In the genomic region with DNA sequence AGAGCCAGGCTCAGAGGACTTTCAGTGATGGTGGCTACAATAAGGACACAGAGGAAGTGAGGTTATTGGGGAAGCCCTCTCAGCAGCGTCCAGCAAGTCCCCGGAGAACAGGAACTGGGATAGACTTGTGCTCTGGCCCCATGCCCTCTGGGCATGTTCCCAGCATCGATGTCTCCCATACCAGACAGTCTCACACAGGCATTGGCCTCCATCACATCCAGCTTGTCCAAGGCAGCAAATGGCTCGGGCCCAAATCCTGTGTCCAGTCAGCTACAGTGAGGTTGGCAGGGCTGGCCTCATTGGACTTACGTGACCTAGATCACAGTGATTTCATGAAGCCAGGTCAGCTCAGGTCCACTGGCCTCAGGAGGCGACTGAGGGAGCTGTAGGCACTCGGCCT, we compare ENCODE assay signal across 25 cellular contexts. TPM values are rescaled to one million over a fixed set of nuclear protein-coding genes. Genes with fewer than 3 reads are reported as not detected.
DNase-seq lines count a peak whose midpoint lies in the region; ATAC-seq and TF ChIP-seq lines count a peak whose summit lies in the region.
"Had no signal": no experiment of that assay in that cellular context is flagged by ENCODE, and none has a peak within 500 bp of the region (broad histone marks: within the 10 kb centered on the region; RNA-seq: fewer than 3 reads in every experiment).

No MANE protein-coding gene starts in this region.

- peak; percentile 81 for ATAC-seq in Right ventricle myocardium inferior
- ATAC-seq in lower lobe of right lung, result peak; percentile 30
- no peak for ATAC-seq in GM19023 (IDR thresholded peaks at IDR 0.05; ENCODE audit: unreplicated experiment)
- ATAC-seq: activated naive CD4-positive, alpha-beta T cell treated with anti-CD3 and anti-CD28 coated beads, Interleukin-2, amount 50 U/mL, for 72 hours; activated T-cell treated with anti-CD3 and anti-CD28 coated beads, Interleukin-2, amount 50 U/mL, for 4 hours; CD8-positive, alpha-beta T cell; HCT116; Panc1; stimulated activated naive B cell treated with anti-CD40 and anti-IgM and Interleukin-4, amounts not matched to agents 10 μg/mL and 1 μg/mL and 100 μg/mL, for 72 hours had no signal

- DNase-seq in SJCRH30, result peak; percentile 45 to 68
- DNase-seq in Right ventricle myocardium inferior (ENCODE audit: missing footprints), result peak; percentile 84
- no peak for DNase-seq in lower lobe of right lung
- peak; percentile 48 to 74 for DNase-seq in tibial artery
- DNase-seq in activated CD8-positive, alpha-beta memory T cell treated with anti-CD3 and anti-CD28 coated beads for 24 hours, result no peak
- DNase-seq in uterus, result no peak
- DNase-seq: activated T-cell treated with anti-CD3 and anti-CD28 coated beads, Interleukin-2, amount 50 U/mL, for 4 hours; CD8-positive, alpha-beta T cell; DMS53; effector memory CD4-positive, alpha-beta T cell; esophagus squamous epithelium; NCI-H1105 treated with DMSO at 0.1 percent for 48 hours; NCI-H2107; NCI-H510A; stimulated activated CD4-positive, alpha-beta T cell treated with anti-CD3 and anti-CD28 coated beads, Interleukin-2, amount 100 ng/mL, for 24 hours; stimulated activated naive B cell treated with anti-CD40 and anti-IgM and Interleukin-4, amounts not matched to agents 10 μg/mL and 1 μg/mL and 100 μg/mL, for 72 hours; thyroid gland had no signal

- peaks cover 30% of the 10 kb centered on the region for H3K4me1 ChIP-seq in SJCRH30
- peaks cover 13% of the 10 kb centered on the region for H3K4me1 ChIP-seq in lower lobe of right lung
- H3K4me1 ChIP-seq in tibial artery, result peaks cover 0 to 20% (median 8%) of the 10 kb centered on the region in 4 donors
- H3K4me1 ChIP-seq in uterus, result peaks cover 0 to 5% of the 10 kb centered on the region in 2 donors

- intact Hi-C loops in Right ventricle myocardium inferior (cut with DNase I) (no loop called here), lower lobe of right lung (cut with DNase I) (no loop called here), tibial artery (cut with DNase I; ENCODE audit: low total_unique reads) (no loop called here), uterus (cut with DNase I; ENCODE audit: low total_unique reads) (loop anchor here (10.0 kb wide), 1 partner anchor 144 kb away; no protein-coding TSS in a partner anchor)

- TF ChIP-seq CTCF in lower lobe of right lung (IDR thresholded peaks at IDR 0.05) (no peak), tibial artery (IDR thresholded peaks at IDR 0.05) (no peak), uterus (IDR thresholded peaks at IDR 0.05) (no peak)

- H3K27ac ChIP-seq in SJCRH30 (peak overlapping the region; percentile 93), lower lobe of right lung (no peak overlapping the region), tibial artery (no peak overlapping the region), uterus (no peak overlapping the region)
- H3K27ac ChIP-seq: esophagus squamous epithelium, thyroid gland had no signal

- no peak for TF ChIP-seq POLR2A in uterus (IDR thresholded peaks at IDR 0.05)

- H3K9me3 ChIP-seq in SJCRH30 (replicated peaks) (no peaks in the 10 kb centered on the region), lower lobe of right lung (no peaks in the 10 kb centered on the region), tibial artery (no peaks in the 10 kb centered on the region), uterus (no peaks in the 10 kb centered on the region)
- H3K9me3 ChIP-seq: esophagus squamous epithelium, thyroid gland had no signal

- H3K27me3 ChIP-seq in SJCRH30, result no peaks in the 10 kb centered on the region
- peaks cover 31% of the 10 kb centered on the region for H3K27me3 ChIP-seq in lower lobe of right lung (ENCODE audit: low read depth)
- H3K27me3 ChIP-seq in tibial artery, result peaks cover 0 to 20% of the 10 kb centered on the region in 2 donors
- H3K27me3 ChIP-seq in uterus, result no peaks in the 10 kb centered on the region
- H3K27me3 ChIP-seq: thyroid gland had no signal

- H3K36me3 ChIP-seq in SJCRH30 (no peaks in the 10 kb centered on the region), lower lobe of right lung (no peaks in the 10 kb centered on the region), tibial artery (no peaks in the 10 kb centered on the region), uterus (no peaks in the 10 kb centered on the region)
- H3K36me3 ChIP-seq: esophagus squamous epithelium, thyroid gland had no signal

- H3K4me3 ChIP-seq in SJCRH30 (no peak overlapping the region), lower lobe of right lung (no peak overlapping the region), tibial artery (no peak overlapping the region), uterus (no peak overlapping the region)
- H3K4me3 ChIP-seq: esophagus squamous epithelium, lung, SK-N-MC, thyroid gland had no signal

RNA-seq across cellular contexts. Expression of a gene that starts 19.6 kb away (rescaled TPM):
- total RNA-seq in SJCRH30 (2014; rRNA removed; shearing (Covaris generic)), result 17.6 and 18.6 TPM in 2 replicates
- total RNA-seq in Right ventricle myocardium inferior (10.9 TPM), lower lobe of right lung (44.0 TPM), uterus (10 to 100 TPM; 18.4 to 57.4 (median 34.8) TPM)
- total RNA-seq: CD8-positive, alpha-beta T cell had no signal

RNA-seq across cellular contexts. Expression of a gene that starts 34.5 kb away (rescaled TPM):
- total RNA-seq in SJCRH30 (2014; rRNA removed; shearing (Covaris generic)), result not detected in 2 replicates
- total RNA-seq in Right ventricle myocardium inferior (not detected), lower lobe of right lung (not detected), uterus (under 1 TPM in 2 of 4 donors, not detected in 2; 0.76 to 0.79 TPM)
- total RNA-seq: activated T-cell treated with anti-CD3 and anti-CD28 coated beads, Interleukin-2, amount 50 U/mL, for 4 hours; CD8-positive, alpha-beta T cell; esophagus squamous epithelium; LHCN-M2; thyroid gland had no signal

RNA-seq across cellular contexts. Expression of a gene that starts 43.8 kb away (rescaled TPM):
- 10.5 and 10.9 TPM in 2 replicates for total RNA-seq in SJCRH30 (2014; rRNA removed; shearing (Covaris generic))
- total RNA-seq in Right ventricle myocardium inferior (15.5 TPM), lower lobe of right lung (27.9 TPM), uterus (10 to 100 TPM; 13.2 to 23.4 (median 17.4) TPM)

RNA-seq across cellular contexts. Expression of a gene that starts 50.1 kb away (rescaled TPM):
- total RNA-seq in SJCRH30 (2014; rRNA removed; shearing (Covaris generic)), result 66.2 and 72.2 TPM in 2 replicates
- total RNA-seq in Right ventricle myocardium inferior, result 139 TPM
- total RNA-seq in lower lobe of right lung, result 0.65 TPM
- 10 to 100 TPM in 1 of 4 donors, 1 to 10 TPM in 2, not detected in 1; 1.2 to 71.1 (median 3.7) TPM for total RNA-seq in uterus
- total RNA-seq: activated naive CD4-positive, alpha-beta T cell treated with anti-CD3 and anti-CD28 coated beads, Interleukin-2, amount 50 U/mL, for 72 hours; activated T-cell treated with anti-CD3 and anti-CD28 coated beads, Interleukin-2, amount 50 U/mL, for 4 hours; CD8-positive, alpha-beta T cell; HT-29 had no signal

Comparison
In these comparisons a context has a peak if more than half of its experiments do, and no peak if none do; other contexts are left out.
1. DNase-seq: peak in SJCRH30 (2 of 2), Right ventricle myocardium inferior (single experiment) and tibial artery (2 of 2); none in lower lobe of right lung (single experiment), activated CD8-positive, alpha-beta memory T cell treated with anti-CD3 and anti-CD28 coated beads for 24 hours (single experiment) and uterus (0 of 2).